ENCODE assay signal across 8 cellular contexts in the genomic region with DNA sequence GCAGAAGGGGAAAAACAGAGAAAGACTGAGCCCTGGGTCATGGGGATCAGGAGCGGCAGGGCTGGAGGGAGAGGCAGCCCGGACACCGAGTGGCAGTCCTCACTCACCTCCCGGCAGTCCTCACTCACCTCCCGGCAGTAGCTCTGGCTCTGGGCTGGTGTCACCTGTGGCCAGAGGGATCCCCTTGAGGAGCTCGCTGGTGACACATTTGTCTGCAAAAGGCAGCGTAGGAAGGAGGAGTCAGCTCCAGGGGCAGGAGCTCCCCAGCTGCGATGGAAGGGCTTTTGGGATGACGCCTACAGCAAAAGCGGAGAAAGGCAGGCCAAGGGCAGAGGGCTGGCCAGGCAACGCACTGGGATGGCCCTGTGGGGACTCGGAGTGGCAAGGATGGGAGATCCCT. TPM values are rescaled to one million over a fixed set of nuclear protein-coding genes. Genes with fewer than 3 reads are reported as not detected.
DNase-seq lines count a peak whose midpoint lies in the region; ATAC-seq and TF ChIP-seq lines count a peak whose summit lies in the region.

No MANE protein-coding gene starts in this region.

- peaks cover 3% of the 10 kb centered on the region for H3K79me2 ChIP-seq in parathyroid adenoma

- no peak for ATAC-seq in HG02973 (IDR thresholded peaks at IDR 0.05; ENCODE audit: unreplicated experiment)

- DNase-seq in Daoy (ENCODE audit: low read depth) (peak; percentile 37), Peyer's patch (no peak), epithelial cell of esophagus (ENCODE audit: low read depth) (no peak), NCI-H2107 treated with DMSO at 0.1 percent for 48 hours (lab: John Stamatoyannopoulos, UW; ENCODE audit: unreplicated experiment) (no peak), NCI-H2029 treated with DMSO at 0.1 percent for 48 hours (lab: John Stamatoyannopoulos, UW) (no peak), NCI-H69 (lab: John Stamatoyannopoulos, UW) (no peak)

- H3K9ac ChIP-seq in parathyroid adenoma, result peak overlapping the region; percentile 56

- TF ChIP-seq CTCF in Peyer's patch (IDR thresholded peaks at IDR 0.05) (no peak), epithelial cell of esophagus (IDR thresholded peaks at IDR 0.05; ENCODE audit: insufficient read depth, low read depth, low read length, missing control alignments) (no peak), parathyroid adenoma (IDR thresholded peaks at IDR 0.05) (no peak)

- H3K4me3 ChIP-seq in Peyer's patch, result peak overlapping the region; percentile 83 to 90 (median 86)
- peak overlapping the region; percentile 96 for H3K4me3 ChIP-seq in epithelial cell of esophagus (ENCODE audit: low read length)
- H3K4me3 ChIP-seq in parathyroid adenoma (ENCODE audit: low read depth, low read length), result peak overlapping the region; percentile 94

- H3K9me3 ChIP-seq in Peyer's patch, result no peaks in the 10 kb centered on the region
- H3K9me3 ChIP-seq in parathyroid adenoma (ENCODE audit: control insufficient read depth, low read length), result no peaks in the 10 kb centered on the region

- H3K27me3 ChIP-seq in Peyer's patch, result no peaks in the 10 kb centered on the region
- H3K27me3 ChIP-seq in parathyroid adenoma (ENCODE audit: control insufficient read depth, insufficient read depth, low read length), result no peaks in the 10 kb centered on the region

- peak overlapping the region; percentile 82 for H3K4me2 ChIP-seq in parathyroid adenoma (ENCODE audit: low read length)

- TF ChIP-seq POLR2A in Peyer's patch (IDR thresholded peaks at IDR 0.05), result no peak

- H2AFZ ChIP-seq in parathyroid adenoma, result no peak overlapping the region

- H3K4me1 ChIP-seq in Peyer's patch, result peaks cover 0 to 10% (median 6%) of the 10 kb centered on the region in 4 donors
- no peaks in the 10 kb centered on the region for H3K4me1 ChIP-seq in parathyroid adenoma

- H3K27ac ChIP-seq in Peyer's patch (peak overlapping the region in 3 of 4 donors; percentile 75 to 82 (median 80)), parathyroid adenoma (peak overlapping the region; percentile 40)

- H3K36me3 ChIP-seq in Peyer's patch (peaks cover 0 to 38% (median 0%) of the 10 kb centered on the region in 3 donors), parathyroid adenoma (ENCODE audit: control insufficient read depth, insufficient read depth, low read length) (no peaks in the 10 kb centered on the region)

RNA-seq across cellular contexts. Expression of gene EIF3G, which starts 0.7 kb away (rescaled TPM):
- 376 and 400 TPM in 2 replicates for total RNA-seq in Daoy (2014; rRNA removed; shearing (Covaris generic))
- 100 to 1,000 TPM; 111 to 220 (median 181) TPM for total RNA-seq in Peyer's patch

RNA-seq across cellular contexts. Expression of gene P2RY11, which starts 7.5 kb away (rescaled TPM):
- 3.4 and 3.6 TPM in 2 replicates for total RNA-seq in Daoy (2014; rRNA removed; shearing (Covaris generic))
- 10 to 100 TPM in 2 of 4 donors, 1 to 10 TPM in 2; 7.0 to 21.5 (median 11.6) TPM for total RNA-seq in Peyer's patch

RNA-seq across cellular contexts. Expression of gene PPAN, which starts 12.8 kb away (rescaled TPM):
- 55.3 and 68.6 TPM in 2 replicates for total RNA-seq in Daoy (2014; rRNA removed; shearing (Covaris generic))
- 100 to 1,000 TPM in 1 of 4 donors, 10 to 100 TPM in 3; 11.7 to 147 (median 24.7) TPM for total RNA-seq in Peyer's patch

RNA-seq across cellular contexts. Expression of gene ANGPTL6, which starts 16.5 kb away (rescaled TPM):
- total RNA-seq in Daoy (2014; rRNA removed; shearing (Covaris generic)), result 0.69 TPM in 1 of 2 replicates, not detected in the other
- total RNA-seq in Peyer's patch, result 10 to 100 TPM in 1 of 4 donors, 1 to 10 TPM in 3; 1.1 to 19.0 (median 2.5) TPM

RNA-seq across cellular contexts. Expression of gene SHFL, which starts 32.8 kb away (rescaled TPM):
- 11.1 and 11.4 TPM in 2 replicates for total RNA-seq in Daoy (2014; rRNA removed; shearing (Covaris generic))
- 100 to 1,000 TPM in 1 of 4 donors, 10 to 100 TPM in 3; 39.9 to 125 (median 62.7) TPM for total RNA-seq in Peyer's patch
